ENCODE assay signal across 8 cellular contexts in the genomic region with DNA sequence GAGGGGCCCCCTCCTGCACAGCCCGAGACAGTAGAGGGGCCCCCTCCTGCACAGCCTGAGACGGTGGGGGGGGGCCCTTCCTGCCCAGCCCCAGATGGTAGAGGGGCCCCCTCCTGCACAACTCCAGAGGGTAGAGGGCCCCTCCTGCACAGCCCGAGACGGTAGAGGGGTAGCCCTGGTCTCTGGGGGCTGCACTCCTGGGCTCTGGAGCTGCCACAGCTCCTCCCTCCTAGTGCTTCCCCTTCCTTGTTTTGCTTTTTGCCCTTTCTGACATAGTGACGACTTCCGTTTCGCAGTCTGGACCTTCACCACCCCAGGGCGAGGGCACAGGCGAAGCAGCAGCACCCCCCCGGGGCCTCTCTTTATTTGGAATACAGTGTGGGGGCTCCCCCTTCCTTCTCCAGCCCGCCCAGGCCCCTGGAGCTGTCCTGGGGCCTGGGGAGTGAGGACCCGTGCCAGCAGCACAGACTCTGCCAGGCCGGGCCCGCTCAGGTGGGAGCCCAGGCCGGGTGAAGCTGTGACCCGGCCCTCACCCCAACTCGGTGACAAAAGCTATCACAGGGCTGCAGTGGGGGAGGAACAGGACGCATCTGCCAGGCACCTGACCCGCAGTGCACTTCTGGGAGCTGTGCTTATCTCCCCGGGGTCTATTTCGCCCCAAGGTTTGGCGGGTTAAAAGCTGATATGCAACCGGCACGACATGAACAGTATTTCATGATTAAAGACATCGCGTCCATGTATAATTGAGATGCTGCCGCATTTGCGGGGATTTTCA. TPM values are rescaled to one million over a fixed set of nuclear protein-coding genes. Genes with fewer than 3 reads are reported as not detected.
A peak's percentile ranks its signal among the peaks of the same experiment; 100 is the strongest.
DNase-seq lines count a peak whose midpoint lies in the region; ATAC-seq and TF ChIP-seq lines count a peak whose summit lies in the region.

No MANE protein-coding gene starts in this region.

- H3K9ac ChIP-seq in PC-3 (ENCODE audit: low read length) (peak overlapping the region; percentile 86), fibroblast of lung (ENCODE audit: insufficient read depth, low read length) (peak overlapping the region; percentile 71)

- no peak overlapping the region for H3K27ac ChIP-seq in PC-3 (ENCODE audit: low read length)
- peak overlapping the region; percentile 69 for H3K27ac ChIP-seq in fibroblast of lung (ENCODE audit: insufficient read depth, low read length)
- peak overlapping the region; percentile 98 to 100 (median 99) for H3K27ac ChIP-seq in stomach

- H3K4me1 Mint-ChIP-seq in activated T-cell treated with anti-CD3 and anti-CD28 coated beads, Interleukin-2, amount 50 U/mL, for 72 hours (ENCODE audit: low read depth), result peaks cover 47% of the 10 kb centered on the region
- H3K4me1 Mint-ChIP-seq in naive thymus-derived CD8-positive, alpha-beta T cell, result peaks cover 27 to 53% (median 49%) of the 10 kb centered on the region in 4 donors

- peak overlapping the region; percentile 77 for H2AFZ ChIP-seq in PC-3 (ENCODE audit: low read length)
- no peak overlapping the region for H2AFZ ChIP-seq in fibroblast of lung (ENCODE audit: low read length)

- H3K4me2 ChIP-seq in PC-3 (ENCODE audit: low read length) (peak overlapping the region; percentile 96), fibroblast of lung (ENCODE audit: extremely low read depth, insufficient read depth, low read length) (peak overlapping the region; percentile 94)

- no peaks in the 10 kb centered on the region for H3F3A ChIP-seq in PC-3 (ENCODE audit: low read length, unreplicated experiment)

- H3K36me3 ChIP-seq in PC-3 (ENCODE audit: low read depth, low read length) (peaks cover 2% of the 10 kb centered on the region; the same call in 1 of the 2 replicates), fibroblast of lung (ENCODE audit: control insufficient read depth, insufficient read depth, low read length) (no peaks in the 10 kb centered on the region), stomach (peaks cover 0 to 19% (median 11%) of the 10 kb centered on the region in 4 donors)

- 0 to 5% (median 1%) methylated on average over 16 to 28 of the region's 28 CpGs for WGBS in stomach, 5 donors

- H3K27me3 Mint-ChIP-seq in activated T-cell treated with anti-CD3 and anti-CD28 coated beads, Interleukin-2, amount 50 U/mL, for 72 hours (ENCODE audit: low read depth), result no peaks in the 10 kb centered on the region
- H3K27me3 Mint-ChIP-seq in naive thymus-derived CD8-positive, alpha-beta T cell, result no peaks in the 10 kb centered on the region

- no peak for TF ChIP-seq POLR2A in stomach (IDR thresholded peaks at IDR 0.05)

- H3K4me1 ChIP-seq in PC-3 (ENCODE audit: insufficient read depth, low read length), result peaks cover 14% of the 10 kb centered on the region
- H3K4me1 ChIP-seq in fibroblast of lung (ENCODE audit: control insufficient read depth, extremely low read depth, insufficient read depth, low read length), result peaks cover 5% of the 10 kb centered on the region
- peaks cover 28 to 52% (median 49%) of the 10 kb centered on the region in 4 donors for H3K4me1 ChIP-seq in stomach

- CTCF ChIA-PET in PC-3 (lab: Charles Lee), result interaction anchor here (0.6 to 0.7 kb wide), 4 partner anchors 62 to 568 kb away, joined by 3 read pairs; partner anchors contain the start of gene FAAP20

- TF ChIP-seq CTCF in PC-3 (conservative IDR thresholded peaks at IDR 0.05; ENCODE audit: low read depth, low read length), result no peak
- no peak for TF ChIP-seq CTCF in fibroblast of lung (conservative IDR thresholded peaks at IDR 0.05 in 1 of 2, IDR thresholded peaks at IDR 0.05 in 1 of 2; ENCODE audit: low read depth in 1 of 2, low read length in 2 of 2)
- no peak for TF ChIP-seq CTCF in stomach (IDR thresholded peaks at IDR 0.05)

- peaks cover 2 to 6% of the 10 kb centered on the region in 2 donors for H3K36me3 Mint-ChIP-seq in activated T-cell treated with anti-CD3 and anti-CD28 coated beads, Interleukin-2, amount 50 U/mL, for 72 hours (ENCODE audit: insufficient read depth in 2 of 2)
- H3K36me3 Mint-ChIP-seq in naive thymus-derived CD8-positive, alpha-beta T cell, result peaks cover 0 to 11% (median 3%) of the 10 kb centered on the region in 3 donors

- ATAC-seq in HG03060 (IDR thresholded peaks at IDR 0.05; ENCODE audit: low read depth, unreplicated experiment), result peak; percentile 28
- ATAC-seq in PC-3, result peak; percentile 4; the same call in 1 of the 2 replicates
- peak; percentile 46 to 52 for ATAC-seq in activated T-cell treated with anti-CD3 and anti-CD28 coated beads, Interleukin-2, amount 50 U/mL, for 72 hours (replicated peaks in 1 of 2)
- ATAC-seq in naive thymus-derived CD8-positive, alpha-beta T cell, result peak; percentile 51 to 63

- H3K9me2 ChIP-seq in PC-3 (replicated peaks; ENCODE audit: low read length), result no peaks in the 10 kb centered on the region

- DNase-seq in NCI-H1092 treated with DMSO at 0.1 percent for 48 hours (lab: John Stamatoyannopoulos, UW), result peak; percentile 26
- no peak for DNase-seq in NCI-H1092 (lab: John Stamatoyannopoulos, UW)
- DNase-seq in PC-3, result peak; percentile 38
- DNase-seq in activated T-cell treated with anti-CD3 and anti-CD28 coated beads, Interleukin-2, amount 50 U/mL, for 72 hours, result peak; percentile 74 to 76
- peak; percentile 35 to 52 for DNase-seq in fibroblast of lung (ENCODE audit: low read depth in 2 of 2)
- DNase-seq in naive thymus-derived CD8-positive, alpha-beta T cell, result peak; percentile 61 to 89 (median 80)
- DNase-seq in stomach, result peak; percentile 69

- H3K4me3 Mint-ChIP-seq in activated T-cell treated with anti-CD3 and anti-CD28 coated beads, Interleukin-2, amount 50 U/mL, for 72 hours, result peak overlapping the region; percentile 95 to 98
- H3K4me3 Mint-ChIP-seq in naive thymus-derived CD8-positive, alpha-beta T cell, result peak overlapping the region; percentile 84 to 96 (median 90)

- POLR2A ChIA-PET in PC-3 (lab: Charles Lee; ENCODE audit: unreplicated experiment), result interaction anchor here (0.6 to 1.0 kb wide), 6 partner anchors 20 to 879 kb away, joined by 3 to 28 read pairs (median 6); partner anchors contain the start of gene TNFRSF14
- POLR2A ChIA-PET in naive thymus-derived CD8-positive, alpha-beta T cell (lab: Charles Lee), result interaction anchor here (0.7 to 13.6 kb wide), 22 partner anchors 8 to 358 kb away, joined by 3 to 408 read pairs (median 4); partner anchors contain the start of genes MORN1, PANK4, PEX10 and RER1

- H3K9me3 Mint-ChIP-seq in activated T-cell treated with anti-CD3 and anti-CD28 coated beads, Interleukin-2, amount 50 U/mL, for 72 hours, result no peaks in the 10 kb centered on the region
- no peaks in the 10 kb centered on the region for H3K9me3 Mint-ChIP-seq in naive thymus-derived CD8-positive, alpha-beta T cell

- H3K27me3 ChIP-seq in PC-3 (ENCODE audit: low read length), result no peaks in the 10 kb centered on the region
- H3K27me3 ChIP-seq in fibroblast of lung (ENCODE audit: control insufficient read depth, insufficient read depth, low read length), result no peaks in the 10 kb centered on the region
- no peaks in the 10 kb centered on the region for H3K27me3 ChIP-seq in stomach

- H3K9me3 ChIP-seq in PC-3 (ENCODE audit: low read length) (no peaks in the 10 kb centered on the region), fibroblast of lung (ENCODE audit: control insufficient read depth, insufficient read depth, low read depth, low read length) (no peaks in the 10 kb centered on the region), stomach (no peaks in the 10 kb centered on the region)

- H3K27ac Mint-ChIP-seq in activated T-cell treated with anti-CD3 and anti-CD28 coated beads, Interleukin-2, amount 50 U/mL, for 72 hours, result peak overlapping the region; percentile 91
- H3K27ac Mint-ChIP-seq in naive thymus-derived CD8-positive, alpha-beta T cell, result peak overlapping the region; percentile 87 to 99 (median 96)

- BruUV-seq in PC-3 (replicated peaks; lab: Mats Ljungman, UMichigan), result TSS peak; percentile 65

- H4K20me1 ChIP-seq in PC-3 (ENCODE audit: low read length) (no peaks in the 10 kb centered on the region), fibroblast of lung (ENCODE audit: control insufficient read depth, extremely low read depth, insufficient read depth, low read length) (no peaks in the 10 kb centered on the region)

- peak overlapping the region; percentile 96 for H3K4me3 ChIP-seq in PC-3 (ENCODE audit: low read length)
- peak overlapping the region; percentile 66 to 79 (median 75) for H3K4me3 ChIP-seq in fibroblast of lung (replicated peaks in 1 of 4; ENCODE audit: control extremely low read depth in 1 of 4, insufficient read depth in 1 of 4, low read depth in 3 of 4, low read length in 4 of 4)
- H3K4me3 ChIP-seq in stomach, result peak overlapping the region; percentile 80 to 95 (median 88)

- TF ChIP-seq EP300 in stomach (IDR thresholded peaks at IDR 0.05), result no peak

- intact Hi-C loops in PC-3 (cut with micrococcal nuclease) (loop anchor here (1.0 to 5.0 kb wide), 3 partner anchors 38 to 171 kb away; no protein-coding TSS in a partner anchor), stomach (cut with DNase I; ENCODE audit: low total_unique reads) (loop anchor here (10.0 kb wide), 1 partner anchor 59 kb away; no protein-coding TSS in a partner anchor)

- peaks cover 16% of the 10 kb centered on the region; the same call in 1 of the 2 replicates for H3K79me2 ChIP-seq in PC-3 (ENCODE audit: low read length)
- no peaks in the 10 kb centered on the region for H3K79me2 ChIP-seq in fibroblast of lung (ENCODE audit: control insufficient read depth, insufficient read depth, low read length)

RNA-seq across cellular contexts. Expression of gene PRXL2B, which starts 1.1 kb away (rescaled TPM):
- total RNA-seq in PC-3 (2014; rRNA removed) (75.0 and 85.0 TPM in 2 replicates), fibroblast of lung (8.0 and 11.7 TPM in 2 replicates), stomach (100 to 1,000 TPM in 1 of 5 donors, 10 to 100 TPM in 3, 1 to 10 TPM in 1; 8.5 to 668 (median 21.0) TPM)
- 10 to 100 TPM; 34.8 to 39.2 TPM for total RNA-seq in activated T-cell treated with anti-CD3 and anti-CD28 coated beads, Interleukin-2, amount 50 U/mL, for 72 hours
- polyA plus RNA-seq in fibroblast of lung (13.8 and 19.2 TPM in 2 replicates), stomach (10 to 100 TPM; 18.9 to 23.8 (median 20.9) TPM)
- polyA plus RNA-seq in fibroblast of lung (2012), result 21.5 and 31.0 TPM in 2 replicates
- polyA minus RNA-seq in fibroblast of lung (ENCODE audit: low replicate concordance), result 15.9 and 23.2 TPM in 2 replicates
- total RNA-seq in naive thymus-derived CD8-positive, alpha-beta T cell, result 10 to 100 TPM; 39.6 to 45.4 TPM
- polyA plus RNA-seq in naive thymus-derived CD8-positive, alpha-beta T cell, result 10 to 100 TPM; 20.6 to 37.5 (median 27.4) TPM

RNA-seq across cellular contexts. Expression of gene TNFRSF14, which starts 29.3 kb away (rescaled TPM):
- total RNA-seq in PC-3 (2014; rRNA removed) (21.1 and 25.5 TPM in 2 replicates), fibroblast of lung (76.3 and 85.0 TPM in 2 replicates), stomach (100 to 1,000 TPM in 3 of 5 donors, 10 to 100 TPM in 2; 33.2 to 413 (median 301) TPM)
- 100 to 1,000 TPM; 141 to 175 TPM for total RNA-seq in activated T-cell treated with anti-CD3 and anti-CD28 coated beads, Interleukin-2, amount 50 U/mL, for 72 hours
- polyA plus RNA-seq in fibroblast of lung (9.9 and 15.2 TPM in 2 replicates), stomach (100 to 1,000 TPM in 1 of 3 donors, 10 to 100 TPM in 2; 58.0 to 128 (median 64.8) TPM)
- polyA plus RNA-seq in fibroblast of lung (2012), result 15.5 and 21.0 TPM in 2 replicates
- 12.9 and 16.3 TPM in 2 replicates for polyA minus RNA-seq in fibroblast of lung (ENCODE audit: low replicate concordance)
- total RNA-seq in naive thymus-derived CD8-positive, alpha-beta T cell, result 100 to 1,000 TPM; 187 to 190 TPM
- polyA plus RNA-seq in naive thymus-derived CD8-positive, alpha-beta T cell, result 10 to 100 TPM; 45.8 to 61.6 (median 48.9) TPM

RNA-seq across cellular contexts. Expression of gene MMEL1, which starts 47.3 kb away (rescaled TPM):
- total RNA-seq in PC-3 (2014; rRNA removed) (1.8 TPM in 1 of 2 replicates, not detected in the other), fibroblast of lung (0.33 TPM in 1 of 2 replicates, not detected in the other), stomach (100 to 1,000 TPM in 1 of 5 donors, 10 to 100 TPM in 1, 1 to 10 TPM in 3; 1.3 to 190 (median 4.5) TPM)
- total RNA-seq in activated T-cell treated with anti-CD3 and anti-CD28 coated beads, Interleukin-2, amount 50 U/mL, for 72 hours, result 1 to 10 TPM; 1.5 to 1.9 TPM
- polyA plus RNA-seq in fibroblast of lung (0.02 and 0.60 TPM in 2 replicates), stomach (10 to 100 TPM; 20.5 to 27.3 (median 26.7) TPM)
- polyA plus RNA-seq in fibroblast of lung (2012), result 0.05 and 0.34 TPM in 2 replicates
- polyA minus RNA-seq in fibroblast of lung (ENCODE audit: low replicate concordance), result not detected in 2 replicates
- 1 to 10 TPM; 2.5 to 3.3 TPM for total RNA-seq in naive thymus-derived CD8-positive, alpha-beta T cell
- polyA plus RNA-seq in naive thymus-derived CD8-positive, alpha-beta T cell, result 10 to 100 TPM in 1 of 3 donors, 1 to 10 TPM in 2; 6.0 to 18.9 (median 9.6) TPM

RNA-seq across cellular contexts. Expression of gene HES5, which starts 55.4 kb away (rescaled TPM):
- total RNA-seq in PC-3 (2014; rRNA removed), result 0.84 and 1.8 TPM in 2 replicates
- under 1 TPM in 1 of 2 donors, not detected in 1; 0.49 TPM for total RNA-seq in activated T-cell treated with anti-CD3 and anti-CD28 coated beads, Interleukin-2, amount 50 U/mL, for 72 hours
- not detected in 2 replicates for total RNA-seq in fibroblast of lung
- polyA plus RNA-seq in fibroblast of lung, result not detected in 2 replicates
- polyA plus RNA-seq in fibroblast of lung (2012), result not detected in 2 replicates
- not detected in 2 replicates for polyA minus RNA-seq in fibroblast of lung (ENCODE audit: low replicate concordance)
- total RNA-seq in naive thymus-derived CD8-positive, alpha-beta T cell, result under 1 TPM in 1 of 2 experiments, not detected in 1; 0.30 TPM
- polyA plus RNA-seq in naive thymus-derived CD8-positive, alpha-beta T cell, result not detected
- 1 to 10 TPM in 1 of 5 donors, not detected in 4; 9.6 TPM for total RNA-seq in stomach
- polyA plus RNA-seq in stomach, result under 1 TPM in 1 of 3 donors, not detected in 2; 0.25 TPM

RNA-seq across cellular contexts. Expression of gene PANK4, which starts 59.1 kb away (rescaled TPM):
- total RNA-seq in PC-3 (2014; rRNA removed) (69.4 and 86.9 TPM in 2 replicates), fibroblast of lung (16.9 and 17.0 TPM in 2 replicates), stomach (10 to 100 TPM in 4 of 5 donors, 1 to 10 TPM in 1; 6.4 to 86.0 (median 27.9) TPM)
- 10 to 100 TPM; 44.6 to 49.7 TPM for total RNA-seq in activated T-cell treated with anti-CD3 and anti-CD28 coated beads, Interleukin-2, amount 50 U/mL, for 72 hours
- polyA plus RNA-seq in fibroblast of lung (8.5 and 10.4 TPM in 2 replicates), stomach (10 to 100 TPM in 2 of 3 donors, 1 to 10 TPM in 1; 7.6 to 17.2 (median 15.6) TPM)
- 9.1 and 13.2 TPM in 2 replicates for polyA plus RNA-seq in fibroblast of lung (2012)
- polyA minus RNA-seq in fibroblast of lung (ENCODE audit: low replicate concordance), result 8.0 and 16.1 TPM in 2 replicates
- 100 to 1,000 TPM; 149 to 155 TPM for total RNA-seq in naive thymus-derived CD8-positive, alpha-beta T cell
- 10 to 100 TPM in 2 of 3 donors, 1 to 10 TPM in 1; 9.0 to 31.7 (median 13.4) TPM for polyA plus RNA-seq in naive thymus-derived CD8-positive, alpha-beta T cell

Comparison
In these comparisons a context has a peak if more than half of its experiments do, and no peak if none do; other contexts are left out.
1. ATAC-seq: peak in every context shown above with its lines; median percentile 57 in naive thymus-derived CD8-positive, alpha-beta T cell; 49 in activated T-cell treated with anti-CD3 and anti-CD28 coated beads, Interleukin-2, amount 50 U/mL, for 72 hours; 28 in HG03060; 4 in PC-3.